Comparison of ENCODE assay signal across 14 cellular contexts in the genomic region with DNA sequence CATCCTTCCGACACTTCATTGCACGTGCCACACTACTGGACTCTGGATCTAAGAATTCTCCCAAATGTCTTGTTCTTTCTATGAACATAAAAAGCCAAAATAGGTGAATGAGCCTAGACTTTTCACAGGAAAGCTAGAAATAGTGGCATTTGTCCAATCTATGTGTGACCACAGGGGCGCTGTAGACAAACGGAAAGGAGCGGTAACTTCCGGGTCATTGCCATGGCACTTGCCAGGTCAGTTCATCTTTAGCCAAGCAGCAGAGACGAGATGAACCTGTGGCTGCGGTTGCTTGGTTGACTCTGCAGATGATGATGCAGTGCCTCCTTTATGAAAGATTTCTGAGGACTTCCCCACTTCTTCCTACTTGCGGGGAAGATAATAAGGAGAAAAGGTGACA.
DNase-seq lines count a peak whose midpoint lies in the region; ATAC-seq, FAIRE-seq and TF ChIP-seq lines count a peak whose summit lies in the region.
"Had no signal": no experiment of that assay in that cellular context is flagged by ENCODE, and none has a peak within 500 bp of the region (broad histone marks: within the 10 kb centered on the region; RNA-seq: fewer than 3 reads in every experiment).

No MANE protein-coding gene starts in this region.

- H3K36me3 Mint-ChIP-seq in activated CD4-positive, alpha-beta T cell treated with anti-CD3 and anti-CD28 coated beads, Interleukin-2, amount 10 ng/mL, durations not matched to agents 7 days and 5 days (ENCODE audit: low read depth) = no peaks in the 10 kb centered on the region

- H3K27ac ChIP-seq in SK-N-SH (ENCODE audit: low read depth in 2 of 2, low read length in 1 of 2) (no peak overlapping the region), C4-2B (no peak overlapping the region), K562 (ENCODE audit: extremely low read depth, low read depth, low read length) (no peak overlapping the region)
- H3K27ac ChIP-seq: A549, BLaER1 had no signal

- H3K27ac Mint-ChIP-seq in activated CD4-positive, alpha-beta T cell treated with anti-CD3 and anti-CD28 coated beads, Interleukin-2, amount 10 ng/mL, durations not matched to agents 7 days and 5 days = no peak overlapping the region
- H3K27ac Mint-ChIP-seq: CD4-positive, CD25-positive, alpha-beta regulatory T cell; HFFc6 had no signal

- no peaks in the 10 kb centered on the region for H3K4me1 ChIP-seq in SK-N-SH (ENCODE audit: control insufficient read depth in 1 of 2, insufficient read depth in 2 of 2, low read depth in 1 of 2, low read length in 1 of 2)
- no peaks in the 10 kb centered on the region for H3K4me1 ChIP-seq in K562 (replicated peaks in 1 of 2; ENCODE audit: control insufficient read depth in 2 of 2, insufficient read depth in 2 of 2, low read length in 2 of 2)

- in situ Hi-C loops in K562 (cut with MboI) = no loop called here

- no peak overlapping the region for H3K4me2 ChIP-seq in SK-N-SH
- H3K4me2 ChIP-seq in K562 (ENCODE audit: insufficient read depth, low read length) = no peak overlapping the region
- H3K4me2 ChIP-seq: A549, BLaER1 had no signal

- 30% methylated on average over 9 of the region's 9 CpGs for WGBS in SK-N-SH (ENCODE audit: low lambda C conversion rate)
- WGBS in K562 (ENCODE audit: insufficient coverage, low coverage, missing lambda C conversion rate) = 10% methylated on average over 9 of the region's 9 CpGs

- no peaks in the 10 kb centered on the region for H3F3A ChIP-seq in SK-N-SH (replicated peaks; ENCODE audit: insufficient read depth)

- ATAC-seq in SK-N-SH treated with all-trans-retinoic acid at 6 μM for 48 hours (no peak), K562 (no peak)
- ATAC-seq: A549 had no signal

- TF ChIP-seq EP300 in SK-N-SH (IDR thresholded peaks at IDR 0.05; ENCODE audit: borderline replicate concordance in 1 of 2, low read depth in 1 of 2, low read length in 1 of 2) (no peak), K562 (IDR thresholded peaks at IDR 0.05; ENCODE audit: low read length) (no peak)

- no peaks in the 10 kb centered on the region for H3K36me3 ChIP-seq in SK-N-SH (replicated peaks in 1 of 2; ENCODE audit: control insufficient read depth in 1 of 2, insufficient read depth in 2 of 2, low read length in 1 of 2)
- H3K36me3 ChIP-seq in K562 (ENCODE audit: control insufficient read depth, insufficient read depth, low read length) = no peaks in the 10 kb centered on the region
- H3K36me3 ChIP-seq: BLaER1 had no signal

- no peaks in the 10 kb centered on the region for H3K9me3 ChIP-seq in SK-N-SH
- no peaks in the 10 kb centered on the region for H3K9me3 ChIP-seq in K562 (replicated peaks; ENCODE audit: control insufficient read depth, insufficient read depth, low read depth, low read length)
- H3K9me3 ChIP-seq: A549, BLaER1 had no signal

- H2AFZ ChIP-seq in SK-N-SH (ENCODE audit: low read depth) (peak overlapping the region; percentile 37; the same call in 1 of the 2 replicates), K562 (ENCODE audit: low read depth, low read length) (no peak overlapping the region)

- H3K9me2 ChIP-seq in SK-N-SH = no peaks in the 10 kb centered on the region

- peaks cover 17% of the 10 kb centered on the region for H3K9me3 Mint-ChIP-seq in activated CD4-positive, alpha-beta T cell treated with anti-CD3 and anti-CD28 coated beads, Interleukin-2, amount 10 ng/mL, durations not matched to agents 7 days and 5 days
- H3K9me3 Mint-ChIP-seq: HFFc6 had no signal

- intact Hi-C loops in K562 (cut with micrococcal nuclease) = no loop called here

- CTCF ChIA-PET in SK-N-SH (lab: Yijun Ruan, JAX) = interaction anchor here (0.9 to 1.4 kb wide), 2 partner anchors 10 to 11 kb away, joined by 3 to 6 read pairs; no protein-coding TSS in a partner anchor
- CTCF ChIA-PET in K562 (lab: Yijun Ruan, JAX; ENCODE audit: low intra/inter-chr PET ratio) = no interaction called here
- CTCF ChIA-PET in activated CD4-positive, alpha-beta T cell treated with anti-CD3 and anti-CD28 coated beads, Interleukin-2, amount 10 ng/mL, durations not matched to agents 7 days and 5 days (lab: Charles Lee) = interaction anchor here (0.6 kb wide), 1 partner anchor 215 kb away, joined by 3 read pairs; no protein-coding TSS in a partner anchor

- H3K27me3 ChIP-seq in SK-N-SH (ENCODE audit: insufficient read depth) = peaks cover 7% of the 10 kb centered on the region; the same call in 1 of the 2 replicates
- H3K27me3 ChIP-seq in K562 (ENCODE audit: control insufficient read depth in 2 of 2, insufficient read depth in 2 of 2, low read length in 2 of 2) = peaks cover 0 to 7% of the 10 kb centered on the region in 2 experiments; a peak in 1 of 5 replicates
- H3K27me3 ChIP-seq: BLaER1 had no signal

- BruUV-seq in K562 (replicated peaks; lab: Mats Ljungman, UMichigan) = no TSS peak

- H3K9me1 ChIP-seq in K562 (ENCODE audit: control insufficient read depth, insufficient read depth, low read length) = no peaks in the 10 kb centered on the region

- no peak for TF ChIP-seq POLR2A in K562 (conservative IDR thresholded peaks at IDR 0.05)

- FAIRE-seq in K562 (lab: Jason Lieb, UNC) = peak; percentile 60
- FAIRE-seq: A549 had no signal

- no peaks in the 10 kb centered on the region for H3K79me2 ChIP-seq in SK-N-SH (ENCODE audit: insufficient read depth)
- no peaks in the 10 kb centered on the region for H3K79me2 ChIP-seq in K562 (ENCODE audit: control insufficient read depth, insufficient read depth, low read length)

- TF ChIP-seq RAD21 in SK-N-SH (IDR thresholded peaks at IDR 0.05; ENCODE audit: low read length) (no peak), K562 (CRISPR knock-in tag; conservative IDR thresholded peaks at IDR 0.05 in 1 of 2, IDR thresholded peaks at IDR 0.05 in 1 of 2) (no peak)

- no peaks in the 10 kb centered on the region for H4K20me1 ChIP-seq in SK-N-SH (ENCODE audit: insufficient read depth)
- H4K20me1 ChIP-seq in K562 (replicated peaks; ENCODE audit: control insufficient read depth, insufficient read depth, low read length) = no peaks in the 10 kb centered on the region
- H4K20me1 ChIP-seq: BLaER1 had no signal

- POLR2A ChIA-PET in SK-N-SH (lab: Yijun Ruan, JAX) (no interaction called here), K562 (lab: Yijun Ruan, JAX) (no interaction called here)
- POLR2A ChIA-PET in activated CD4-positive, alpha-beta T cell treated with anti-CD3 and anti-CD28 coated beads, Interleukin-2, amount 10 ng/mL, durations not matched to agents 7 days and 5 days (lab: Charles Lee) = no interaction called here

- H3K4me3 ChIP-seq in SK-N-SH (ENCODE audit: low read depth in 2 of 2, low read length in 1 of 2) = no peak overlapping the region
- H3K4me3 ChIP-seq in K562 = no peak overlapping the region
- H3K4me3 ChIP-seq: A549, BLaER1 had no signal

- TF ChIP-seq CTCF in SK-N-SH (IDR thresholded peaks at IDR 0.05) = peak; percentile 19
- peak; percentile 12; the same call in 1 of the 2 replicates for TF ChIP-seq CTCF in C4-2B (conservative IDR thresholded peaks at IDR 0.05)
- TF ChIP-seq CTCF in K562 (IDR thresholded peaks at IDR 0.05 in 2 of 3, conservative IDR thresholded peaks at IDR 0.05 in 1 of 3; ENCODE audit: insufficient read depth in 2 of 3, low read depth in 1 of 3, low read length in 3 of 3) = peak in 2 of 3 experiments; percentile 22 to 29; a peak in 2 of 6 replicates

- peaks cover 8% of the 10 kb centered on the region for H3K4me1 Mint-ChIP-seq in activated CD4-positive, alpha-beta T cell treated with anti-CD3 and anti-CD28 coated beads, Interleukin-2, amount 10 ng/mL, durations not matched to agents 7 days and 5 days

- H3K9ac ChIP-seq in SK-N-SH = no peak overlapping the region
- H3K9ac ChIP-seq in K562 (ENCODE audit: insufficient read depth in 1 of 2, low read depth in 2 of 2, low read length in 2 of 2) = no peak overlapping the region
- H3K9ac ChIP-seq: BLaER1 had no signal

- no peaks in the 10 kb centered on the region for H3K27me3 Mint-ChIP-seq in activated CD4-positive, alpha-beta T cell treated with anti-CD3 and anti-CD28 coated beads, Interleukin-2, amount 10 ng/mL, durations not matched to agents 7 days and 5 days

- no peak overlapping the region for H3K4me3 Mint-ChIP-seq in activated CD4-positive, alpha-beta T cell treated with anti-CD3 and anti-CD28 coated beads, Interleukin-2, amount 10 ng/mL, durations not matched to agents 7 days and 5 days
- H3K4me3 Mint-ChIP-seq: CD4-positive, CD25-positive, alpha-beta regulatory T cell; HFFc6 had no signal

- no peak for DNase-seq in SK-N-SH
- peak; percentile 11 for DNase-seq in RPMI7951 (ENCODE audit: low read depth)
- DNase-seq in K562 (ENCODE audit: extremely low read depth in 1 of 4, low spot score in 3 of 4) = peak in 1 of 4 experiments; percentile 4
- no peak for DNase-seq in stimulated activated CD4-positive, alpha-beta T cell treated with anti-CD3 and anti-CD28 coated beads, Interleukin-1b, Interleukin-23, amount 100 ng/mL, for 48 hours
- no peak for DNase-seq in activated CD4-positive, alpha-beta T cell treated with anti-CD3 and anti-CD28 coated beads, Interleukin-2, amount 10 ng/mL, durations not matched to agents 7 days and 5 days
- DNase-seq: AML-193; CD4-positive, CD25-positive, alpha-beta regulatory T cell; GF-D8; HCEC 1CT; HFFc6 had no signal

TF ChIP-seq in SK-N-SH, 30 proteins besides CTCF, POLR2A, EP300 and RAD21:
- TF ChIP-seq YY1 (IDR thresholded peaks at IDR 0.05; ENCODE audit: low read depth) (peak; percentile 55; the same call in 1 of the 2 replicates), GABPA (IDR thresholded peaks at IDR 0.05; ENCODE audit: low read depth) (peak; percentile 63), RCOR1 (IDR thresholded peaks at IDR 0.05; ENCODE audit: low read length) (no peak)

TF ChIP-seq in K562, 482 proteins besides CTCF, POLR2A, EP300 and RAD21 (continues in another document):
- TF ChIP-seq EGR1 (conservative IDR thresholded peaks at IDR 0.05) (no peak), NR2C1 (IDR thresholded peaks at IDR 0.05) (peak; percentile 92), NR2C1 (tag; IDR thresholded peaks at IDR 0.05) (peak; percentile 92), SMARCC2 (IDR thresholded peaks at IDR 0.05; ENCODE audit: low read depth) (no peak), NR2C2 (CRISPR knock-in tag; IDR thresholded peaks at IDR 0.05) (peak; percentile 83; the same call in 1 of the 2 replicates), NR2C2 (tag; IDR thresholded peaks at IDR 0.05) (peak; percentile 84), RFX1 (IDR thresholded peaks at IDR 0.05) (peak; percentile 56), GABPA (tag; conservative IDR thresholded peaks at IDR 0.05; ENCODE audit: low read depth) (peak; percentile 41; the same call in 1 of the 2 replicates)
- TF ChIP-seq, protein P1, sequence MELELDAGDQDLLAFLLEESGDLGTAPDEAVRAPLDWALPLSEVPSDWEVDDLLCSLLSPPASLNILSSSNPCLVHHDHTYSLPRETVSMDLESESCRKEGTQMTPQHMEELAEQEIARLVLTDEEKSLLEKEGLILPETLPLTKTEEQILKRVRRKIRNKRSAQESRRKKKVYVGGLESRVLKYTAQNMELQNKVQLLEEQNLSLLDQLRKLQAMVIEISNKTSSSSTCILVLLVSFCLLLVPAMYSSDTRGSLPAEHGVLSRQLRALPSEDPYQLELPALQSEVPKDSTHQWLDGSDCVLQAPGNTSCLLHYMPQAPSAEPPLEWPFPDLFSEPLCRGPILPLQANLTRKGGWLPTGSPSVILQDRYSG (tag; conservative IDR thresholded peaks at IDR 0.05; ENCODE audit: low read depth) = no peak
